Comparison of ENCODE assay signal across 9 cellular contexts in the genomic region with DNA sequence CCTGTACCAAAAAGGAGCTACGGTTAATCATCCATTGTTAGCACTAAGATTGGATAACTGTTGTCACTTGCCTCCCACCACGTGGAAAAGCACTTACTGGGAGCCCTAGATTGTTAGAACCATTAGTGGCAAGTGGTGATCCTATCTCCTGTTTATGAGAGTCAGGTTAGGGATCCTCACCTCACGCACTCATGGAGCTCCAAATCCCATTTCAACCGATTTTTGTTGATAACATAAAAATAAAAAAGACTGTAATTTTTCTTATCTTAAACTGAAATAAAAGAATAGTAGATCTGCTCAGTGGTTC. TPM values are rescaled to one million over a fixed set of nuclear protein-coding genes. Genes with fewer than 3 reads are reported as not detected.
DNase-seq lines count a peak whose midpoint lies in the region; ATAC-seq, FAIRE-seq and TF ChIP-seq lines count a peak whose summit lies in the region.
"Had no signal": no experiment of that assay in that cellular context is flagged by ENCODE, and none has a peak within 500 bp of the region (broad histone marks: within the 10 kb centered on the region; RNA-seq: fewer than 3 reads in every experiment).

No MANE protein-coding gene starts in this region.

- H3K9me3 ChIP-seq in keratinocyte (ENCODE audit: control insufficient read depth, low read depth, low read length) (no peaks in the 10 kb centered on the region), thoracic aorta (no peaks in the 10 kb centered on the region)

- no peak overlapping the region for H2AFZ ChIP-seq in keratinocyte (ENCODE audit: control insufficient read depth, low read length)

- no peak for ATAC-seq in activated CD8-positive, alpha-beta memory T cell treated with anti-CD3 and anti-CD28 coated beads, Interleukin-2, amount 10 ng/mL, durations not matched to agents 7 days and 5 days
- ATAC-seq in thoracic aorta (ENCODE audit: insufficient number of reproducible peaks, low FRiP score, low read depth) (no peak), GM21390 (IDR thresholded peaks at IDR 0.05; ENCODE audit: unreplicated experiment) (no peak)

- no peak for DNase-seq in activated CD8-positive, alpha-beta memory T cell treated with anti-CD3 and anti-CD28 coated beads, Interleukin-2, amount 10 ng/mL, durations not matched to agents 7 days and 5 days
- DNase-seq in activated CD8-positive, alpha-beta memory T cell treated with anti-CD3 and anti-CD28 coated beads, Interleukin-2, amount 50 U/mL, for 48 hours, result no peak
- DNase-seq in activated T-helper 2 cell treated with anti-CD3 and anti-CD28 coated beads, Interferon-gamma antibody, Interleukin-2, Interleukin-4, amounts not matched to agents 10 μg/mL and 5 μg/mL and 100 μg/mL, durations not matched to agents 14 hours and 24 hours and 36 hours (ENCODE audit: low spot score), result no peak
- DNase-seq in keratinocyte (ENCODE audit: low read depth, low spot score), result no peak
- no peak for DNase-seq in thoracic aorta (ENCODE audit: low spot score)
- no peak for DNase-seq in AML-193 (lab: John Stamatoyannopoulos, UW)
- no peak for DNase-seq in NCI-H1105 (lab: John Stamatoyannopoulos, UW)
- DNase-seq: activated CD4-positive, alpha-beta T cell treated with anti-CD3 and anti-CD28 coated beads for 48 hours had no signal

- peak overlapping the region; percentile 98 for H3K4me3 Mint-ChIP-seq in activated CD8-positive, alpha-beta memory T cell treated with anti-CD3 and anti-CD28 coated beads, Interleukin-2, amount 10 ng/mL, durations not matched to agents 7 days and 5 days
- H3K4me3 Mint-ChIP-seq in activated T-helper 2 cell treated with anti-CD3 and anti-CD28 coated beads, Interferon-gamma antibody, Interleukin-2, Interleukin-4, amounts not matched to agents 10 μg/mL and 5 μg/mL and 100 μg/mL, durations not matched to agents 14 hours and 24 hours and 36 hours (ENCODE audit: low read depth), result peak overlapping the region; percentile 94

- H3K27me3 Mint-ChIP-seq in activated CD8-positive, alpha-beta memory T cell treated with anti-CD3 and anti-CD28 coated beads, Interleukin-2, amount 10 ng/mL, durations not matched to agents 7 days and 5 days, result no peaks in the 10 kb centered on the region
- no peaks in the 10 kb centered on the region for H3K27me3 Mint-ChIP-seq in activated T-helper 2 cell treated with anti-CD3 and anti-CD28 coated beads, Interferon-gamma antibody, Interleukin-2, Interleukin-4, amounts not matched to agents 10 μg/mL and 5 μg/mL and 100 μg/mL, durations not matched to agents 14 hours and 24 hours and 36 hours (ENCODE audit: low read depth)

- CTCF ChIA-PET in activated CD8-positive, alpha-beta memory T cell treated with anti-CD3 and anti-CD28 coated beads, Interleukin-2, amount 10 ng/mL, durations not matched to agents 7 days and 5 days (lab: Charles Lee), result interaction anchor here (7.5 kb wide), 1 partner anchor 18 kb away, joined by 54 read pairs; the partner anchor contains the start of gene AQR

- H3K9me1 ChIP-seq in keratinocyte (ENCODE audit: control insufficient read depth, extremely low read depth, insufficient read depth, low read length), result no peaks in the 10 kb centered on the region

- H3K36me3 Mint-ChIP-seq in activated CD8-positive, alpha-beta memory T cell treated with anti-CD3 and anti-CD28 coated beads, Interleukin-2, amount 10 ng/mL, durations not matched to agents 7 days and 5 days, result peaks cover 26% of the 10 kb centered on the region
- peaks cover 41% of the 10 kb centered on the region for H3K36me3 Mint-ChIP-seq in activated T-helper 2 cell treated with anti-CD3 and anti-CD28 coated beads, Interferon-gamma antibody, Interleukin-2, Interleukin-4, amounts not matched to agents 10 μg/mL and 5 μg/mL and 100 μg/mL, durations not matched to agents 14 hours and 24 hours and 36 hours (ENCODE audit: low read depth)

- H3K4me1 ChIP-seq in keratinocyte (ENCODE audit: control insufficient read depth, extremely low read depth, insufficient read depth, low read length) (peaks cover 19% of the 10 kb centered on the region), thoracic aorta (ENCODE audit: control insufficient read depth in 1 of 2, low read depth in 2 of 2) (peaks cover 20 to 38% of the 10 kb centered on the region in 2 donors)

- H3K4me3 ChIP-seq in keratinocyte (ENCODE audit: control insufficient read depth in 2 of 3, extremely low read depth in 1 of 3, insufficient read depth in 2 of 3, low read depth in 1 of 3, low read length in 3 of 3) (peak overlapping the region; percentile 94 to 99 (median 96)), thoracic aorta (peak overlapping the region; percentile 77)

- intact Hi-C loops in activated T-helper 2 cell treated with anti-CD3 and anti-CD28 coated beads, Interferon-gamma antibody, Interleukin-2, Interleukin-4, amounts not matched to agents 10 μg/mL and 5 μg/mL and 100 μg/mL, durations not matched to agents 14 hours and 24 hours and 36 hours (cut with micrococcal nuclease), result no loop called here

- H3K4me1 Mint-ChIP-seq in activated CD8-positive, alpha-beta memory T cell treated with anti-CD3 and anti-CD28 coated beads, Interleukin-2, amount 10 ng/mL, durations not matched to agents 7 days and 5 days, result peaks cover 38% of the 10 kb centered on the region
- peaks cover 28% of the 10 kb centered on the region for H3K4me1 Mint-ChIP-seq in activated T-helper 2 cell treated with anti-CD3 and anti-CD28 coated beads, Interferon-gamma antibody, Interleukin-2, Interleukin-4, amounts not matched to agents 10 μg/mL and 5 μg/mL and 100 μg/mL, durations not matched to agents 14 hours and 24 hours and 36 hours (ENCODE audit: low read depth)

- dilution Hi-C loops in keratinocyte (cut with MboI; ENCODE audit: extremely low pct_ligation_motif_present, low sequenced_read_pairs), result no loop called here

- no peak for FAIRE-seq in keratinocyte (lab: Jason Lieb, UNC)

- peaks cover 46% of the 10 kb centered on the region for H3K79me2 ChIP-seq in keratinocyte (ENCODE audit: control insufficient read depth, insufficient read depth, low read length)

- H3K27ac Mint-ChIP-seq in activated CD8-positive, alpha-beta memory T cell treated with anti-CD3 and anti-CD28 coated beads, Interleukin-2, amount 10 ng/mL, durations not matched to agents 7 days and 5 days, result peak overlapping the region; percentile 99
- H3K27ac Mint-ChIP-seq in activated T-helper 2 cell treated with anti-CD3 and anti-CD28 coated beads, Interferon-gamma antibody, Interleukin-2, Interleukin-4, amounts not matched to agents 10 μg/mL and 5 μg/mL and 100 μg/mL, durations not matched to agents 14 hours and 24 hours and 36 hours, result peak overlapping the region; percentile 98

- no peaks in the 10 kb centered on the region for H3K9me3 Mint-ChIP-seq in activated CD8-positive, alpha-beta memory T cell treated with anti-CD3 and anti-CD28 coated beads, Interleukin-2, amount 10 ng/mL, durations not matched to agents 7 days and 5 days (ENCODE audit: low read depth)
- H3K9me3 Mint-ChIP-seq in activated T-helper 2 cell treated with anti-CD3 and anti-CD28 coated beads, Interferon-gamma antibody, Interleukin-2, Interleukin-4, amounts not matched to agents 10 μg/mL and 5 μg/mL and 100 μg/mL, durations not matched to agents 14 hours and 24 hours and 36 hours, result no peaks in the 10 kb centered on the region

- peak overlapping the region; percentile 83 for H3K4me2 ChIP-seq in keratinocyte (ENCODE audit: control insufficient read depth, extremely low read depth, insufficient read depth, low read depth, low read length)

- peak overlapping the region; percentile 99 for H3K9ac ChIP-seq in keratinocyte (ENCODE audit: control insufficient read depth, extremely low read depth, insufficient read depth, low read length)

- H3K36me3 ChIP-seq in keratinocyte (ENCODE audit: control insufficient read depth in 2 of 2, extremely low read depth in 1 of 2, insufficient read depth in 2 of 2, low read length in 2 of 2) (peaks cover 6 to 8% of the 10 kb centered on the region in 2 experiments), thoracic aorta (peaks cover 8% of the 10 kb centered on the region)

- no peak for TF ChIP-seq CTCF in keratinocyte (optimal IDR thresholded peaks at IDR 0.05 in 1 of 3, IDR thresholded peaks at IDR 0.05 in 1 of 3, conservative IDR thresholded peaks at IDR 0.05 in 1 of 3; ENCODE audit: extremely low read depth in 1 of 3, insufficient read depth in 2 of 3, low read length in 3 of 3)
- no peak for TF ChIP-seq CTCF in thoracic aorta (IDR thresholded peaks at IDR 0.05)

- no peaks in the 10 kb centered on the region for H3K27me3 ChIP-seq in keratinocyte (ENCODE audit: control insufficient read depth, extremely low read depth, insufficient read depth, low read length)
- no peaks in the 10 kb centered on the region for H3K27me3 ChIP-seq in thoracic aorta (replicated peaks; ENCODE audit: insufficient read depth)

- H3K27ac ChIP-seq in keratinocyte (ENCODE audit: control insufficient read depth, insufficient read depth, low read length) (peak overlapping the region; percentile 99), thoracic aorta (peak overlapping the region in 1 of 2 donors; percentile 100)

- no peaks in the 10 kb centered on the region for H4K20me1 ChIP-seq in keratinocyte (ENCODE audit: control insufficient read depth, extremely low read depth, insufficient read depth, low read length)

RNA-seq across cellular contexts. Expression of gene ZNF770, which starts 1.0 kb away (rescaled TPM):
- 10 to 100 TPM; 28.7 to 42.8 TPM for total RNA-seq in activated CD8-positive, alpha-beta memory T cell treated with anti-CD3 and anti-CD28 coated beads, Interleukin-2, amount 10 ng/mL, durations not matched to agents 7 days and 5 days
- total RNA-seq in activated T-helper 2 cell treated with anti-CD3 and anti-CD28 coated beads, Interferon-gamma antibody, Interleukin-2, Interleukin-4, amounts not matched to agents 10 μg/mL and 5 μg/mL and 100 μg/mL, durations not matched to agents 14 hours and 24 hours and 36 hours, result 40.7 and 41.0 TPM in 2 replicates
- polyA plus RNA-seq in keratinocyte, result 22.2 to 35.9 TPM (median 25.1 TPM) in 3 replicates
- 61.9 TPM for polyA plus RNA-seq in keratinocyte (2011; ENCODE audit: low read depth)
- polyA plus RNA-seq in keratinocyte (2011; cell fraction: cytosol; rRNA removed), result 11.6 and 34.3 TPM in 2 replicates
- 24.5 and 27.5 TPM in 2 replicates for polyA plus RNA-seq in keratinocyte (2011; cell fraction: nucleus; rRNA removed)
- polyA plus RNA-seq in keratinocyte (2012; ENCODE audit: low replicate concordance), result 16.4 and 32.3 TPM in 2 replicates
- 5.9 to 80.0 TPM (median 39.2 TPM) in 3 replicates for polyA minus RNA-seq in keratinocyte
- 28.4 TPM for polyA minus RNA-seq in keratinocyte (2011; cell fraction: cytosol; rRNA and poly(A)+ RNA removed)
- 21.9 and 40.4 TPM in 2 replicates for polyA minus RNA-seq in keratinocyte (2011; cell fraction: nucleus; rRNA and poly(A)+ RNA removed)
- 10 to 100 TPM; 13.7 to 31.4 TPM for total RNA-seq in thoracic aorta

RNA-seq across cellular contexts. Expression of gene AQR, which starts 17.6 kb away (rescaled TPM):
- 10 to 100 TPM; 33.8 to 38.2 TPM for total RNA-seq in activated CD8-positive, alpha-beta memory T cell treated with anti-CD3 and anti-CD28 coated beads, Interleukin-2, amount 10 ng/mL, durations not matched to agents 7 days and 5 days
- 41.0 and 41.7 TPM in 2 replicates for total RNA-seq in activated T-helper 2 cell treated with anti-CD3 and anti-CD28 coated beads, Interferon-gamma antibody, Interleukin-2, Interleukin-4, amounts not matched to agents 10 μg/mL and 5 μg/mL and 100 μg/mL, durations not matched to agents 14 hours and 24 hours and 36 hours
- 23.5 to 28.2 TPM (median 23.9 TPM) in 3 replicates for polyA plus RNA-seq in keratinocyte
- polyA plus RNA-seq in keratinocyte (2011; ENCODE audit: low read depth), result 9.4 TPM
- 9.5 and 23.3 TPM in 2 replicates for polyA plus RNA-seq in keratinocyte (2011; cell fraction: cytosol; rRNA removed)
- polyA plus RNA-seq in keratinocyte (2011; cell fraction: nucleus; rRNA removed), result 35.8 and 46.1 TPM in 2 replicates
- polyA plus RNA-seq in keratinocyte (2012; ENCODE audit: low replicate concordance), result 10.8 and 13.7 TPM in 2 replicates
- polyA minus RNA-seq in keratinocyte, result 8.2 to 43.9 TPM (median 26.1 TPM) in 3 replicates
- 13.2 TPM for polyA minus RNA-seq in keratinocyte (2011; cell fraction: cytosol; rRNA and poly(A)+ RNA removed)
- 33.0 and 64.8 TPM in 2 replicates for polyA minus RNA-seq in keratinocyte (2011; cell fraction: nucleus; rRNA and poly(A)+ RNA removed)
- total RNA-seq in thoracic aorta, result 10 to 100 TPM; 19.6 to 37.0 TPM
